9 cellular contexts compared by ENCODE assay signal in the genomic region with DNA sequence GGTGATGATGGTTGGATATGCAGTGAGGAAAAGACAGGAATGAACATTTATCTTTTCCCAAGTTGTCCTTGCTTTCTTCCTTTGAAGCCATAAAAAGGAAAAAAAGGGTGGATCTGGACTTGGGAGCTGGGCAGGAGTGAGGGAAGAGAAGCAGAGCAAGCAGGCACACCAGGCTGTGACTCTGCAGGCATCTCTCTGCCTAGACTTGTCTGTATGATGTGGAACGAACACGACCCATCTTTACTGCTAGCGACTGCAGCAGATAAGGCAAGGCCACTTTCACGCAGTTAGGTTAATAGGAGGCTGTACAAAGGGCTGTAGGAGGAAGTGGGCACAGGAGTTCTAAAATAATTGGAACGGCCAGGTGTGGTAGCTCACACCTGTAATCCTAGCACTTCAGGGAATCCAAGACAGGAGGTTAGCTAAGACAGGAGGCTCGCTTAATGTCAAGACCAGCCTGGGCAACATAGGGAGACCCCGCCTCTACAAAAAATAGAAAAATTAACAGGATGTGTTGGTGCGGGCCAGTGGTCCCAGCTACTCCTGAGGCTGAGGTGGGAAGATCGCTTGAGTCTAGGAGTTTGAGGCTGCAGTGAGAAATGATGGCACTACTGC. TPM values are rescaled to one million over a fixed set of nuclear protein-coding genes. Genes with fewer than 3 reads are reported as not detected.
DNase-seq lines count a peak whose midpoint lies in the region; ATAC-seq and TF ChIP-seq lines count a peak whose summit lies in the region.
"Had no signal": no experiment of that assay in that cellular context is flagged by ENCODE, and none has a peak within 500 bp of the region (broad histone marks: within the 10 kb centered on the region; RNA-seq: fewer than 3 reads in every experiment).

No MANE protein-coding gene starts in this region.

- TF ChIP-seq CTCF in mucosa of descending colon (IDR thresholded peaks at IDR 0.05), result no peak

- intact Hi-C loops in mucosa of descending colon (cut with DNase I, micrococcal nuclease), result no loop called here

- peaks cover 0 to 21% (median 7%) of the 10 kb centered on the region in 3 donors for H3K36me3 Mint-ChIP-seq in CD8-positive, alpha-beta memory T cell
- no peaks in the 10 kb centered on the region for H3K36me3 Mint-ChIP-seq in IgD-negative memory B cell
- peaks cover 17% of the 10 kb centered on the region for H3K36me3 Mint-ChIP-seq in activated naive CD8-positive, alpha-beta T cell treated with anti-CD3 and anti-CD28 coated beads, Interleukin-2, amount 50 U/mL, for 24 hours (ENCODE audit: low read depth)
- H3K36me3 Mint-ChIP-seq in natural killer cell treated with Interleukin-12 subunit alpha and Interleukin-12 subunit beta and Interleukin-15 and Interleukin-18, amount 100 ng/mL, for 72 hours, result peaks cover 13% of the 10 kb centered on the region

- CTCF ChIA-PET in CD8-positive, alpha-beta memory T cell (lab: Charles Lee), result interaction anchor here (0.9 to 1.6 kb wide), 4 partner anchors 26 to 331 kb away, joined by 3 to 10 read pairs (median 4); no protein-coding TSS in a partner anchor

- DNase-seq in CD8-positive, alpha-beta memory T cell, result no peak
- no peak for DNase-seq in activated naive CD8-positive, alpha-beta T cell treated with anti-CD3 and anti-CD28 coated beads, Interleukin-2, amount 50 U/mL, for 24 hours
- no peak for DNase-seq in natural killer cell treated with Interleukin-12 subunit alpha and Interleukin-12 subunit beta and Interleukin-15 and Interleukin-18, amount 100 ng/mL, for 72 hours (ENCODE audit: low spot score)
- no peak for DNase-seq in cerebellum (ENCODE audit: low spot score)
- DNase-seq in NCI-H2029 treated with DMSO at 0.1 percent for 48 hours (lab: John Stamatoyannopoulos, UW), result no peak
- no peak for DNase-seq in mucosa of descending colon
- DNase-seq in NCI-H345 treated with DMSO at 0.1 percent for 48 hours (lab: John Stamatoyannopoulos, UW; ENCODE audit: unreplicated experiment), result no peak

- H3K4me1 ChIP-seq in CD8-positive, alpha-beta memory T cell (ENCODE audit: insufficient read depth, low read length), result peaks cover 40% of the 10 kb centered on the region
- peaks cover 15% of the 10 kb centered on the region for H3K4me1 ChIP-seq in mucosa of descending colon (ENCODE audit: low read depth)

- no peaks in the 10 kb centered on the region for H3K27me3 ChIP-seq in CD8-positive, alpha-beta memory T cell (ENCODE audit: insufficient read depth, low read length, poor library complexity, severe bottlenecking)
- H3K27me3 ChIP-seq: heart left ventricle had no signal

- no peaks in the 10 kb centered on the region for H3K9me3 ChIP-seq in CD8-positive, alpha-beta memory T cell (ENCODE audit: low read length)
- peaks cover 6% of the 10 kb centered on the region for H3K9me3 ChIP-seq in mucosa of descending colon

- ATAC-seq in activated naive CD8-positive, alpha-beta T cell treated with anti-CD3 and anti-CD28 coated beads, Interleukin-2, amount 50 U/mL, for 24 hours, result no peak
- no peak for ATAC-seq in natural killer cell treated with Interleukin-12 subunit alpha and Interleukin-12 subunit beta and Interleukin-15 and Interleukin-18, amount 100 ng/mL, for 72 hours
- no peak for ATAC-seq in mucosa of descending colon

- H3K4me1 Mint-ChIP-seq in CD8-positive, alpha-beta memory T cell, result peaks cover 35 to 47% (median 46%) of the 10 kb centered on the region in 3 donors
- peaks cover 21 to 22% (median 21%) of the 10 kb centered on the region in 3 donors for H3K4me1 Mint-ChIP-seq in IgD-negative memory B cell
- H3K4me1 Mint-ChIP-seq in activated naive CD8-positive, alpha-beta T cell treated with anti-CD3 and anti-CD28 coated beads, Interleukin-2, amount 50 U/mL, for 24 hours, result peaks cover 37% of the 10 kb centered on the region
- H3K4me1 Mint-ChIP-seq in natural killer cell treated with Interleukin-12 subunit alpha and Interleukin-12 subunit beta and Interleukin-15 and Interleukin-18, amount 100 ng/mL, for 72 hours (ENCODE audit: low read depth in 2 of 2), result peaks cover 23 to 30% of the 10 kb centered on the region in 2 donors

- no peak overlapping the region for H3K27ac ChIP-seq in CD8-positive, alpha-beta memory T cell (ENCODE audit: low read depth, low read length)

- H3K27me3 Mint-ChIP-seq in CD8-positive, alpha-beta memory T cell, result peaks cover 7 to 18% of the 10 kb centered on the region in 2 donors
- H3K27me3 Mint-ChIP-seq in IgD-negative memory B cell, result peaks cover 10% of the 10 kb centered on the region
- H3K27me3 Mint-ChIP-seq in activated naive CD8-positive, alpha-beta T cell treated with anti-CD3 and anti-CD28 coated beads, Interleukin-2, amount 50 U/mL, for 24 hours, result no peaks in the 10 kb centered on the region
- H3K27me3 Mint-ChIP-seq in natural killer cell treated with Interleukin-12 subunit alpha and Interleukin-12 subunit beta and Interleukin-15 and Interleukin-18, amount 100 ng/mL, for 72 hours, result peaks cover 5 to 7% of the 10 kb centered on the region in 2 donors

- H3K27ac Mint-ChIP-seq in CD8-positive, alpha-beta memory T cell, result peak overlapping the region in 6 of 8 donors; percentile 23 to 99 (median 88)
- H3K27ac Mint-ChIP-seq in IgD-negative memory B cell, result peak overlapping the region in 2 of 3 donors; percentile 50 to 90
- peak overlapping the region; percentile 81 for H3K27ac Mint-ChIP-seq in activated naive CD8-positive, alpha-beta T cell treated with anti-CD3 and anti-CD28 coated beads, Interleukin-2, amount 50 U/mL, for 24 hours
- peak overlapping the region; percentile 73 to 82 for H3K27ac Mint-ChIP-seq in natural killer cell treated with Interleukin-12 subunit alpha and Interleukin-12 subunit beta and Interleukin-15 and Interleukin-18, amount 100 ng/mL, for 72 hours

- peaks cover 3 to 14% (median 8%) of the 10 kb centered on the region in 5 donors for H3K9me3 Mint-ChIP-seq in CD8-positive, alpha-beta memory T cell
- peaks cover 2 to 5% (median 3%) of the 10 kb centered on the region in 3 donors for H3K9me3 Mint-ChIP-seq in IgD-negative memory B cell
- H3K9me3 Mint-ChIP-seq in activated naive CD8-positive, alpha-beta T cell treated with anti-CD3 and anti-CD28 coated beads, Interleukin-2, amount 50 U/mL, for 24 hours, result peaks cover 12% of the 10 kb centered on the region
- H3K9me3 Mint-ChIP-seq in natural killer cell treated with Interleukin-12 subunit alpha and Interleukin-12 subunit beta and Interleukin-15 and Interleukin-18, amount 100 ng/mL, for 72 hours, result no peaks in the 10 kb centered on the region

- no peak overlapping the region for H3K4me3 ChIP-seq in CD8-positive, alpha-beta memory T cell (ENCODE audit: low read length)
- H3K4me3 ChIP-seq in mucosa of descending colon, result no peak overlapping the region

- no peaks in the 10 kb centered on the region for H3K36me3 ChIP-seq in CD8-positive, alpha-beta memory T cell (ENCODE audit: insufficient read depth, low read length)
- no peaks in the 10 kb centered on the region for H3K36me3 ChIP-seq in mucosa of descending colon (ENCODE audit: low read depth)
- H3K36me3 ChIP-seq: heart left ventricle had no signal

- peak overlapping the region; percentile 27 to 97 (median 89) for H3K4me3 Mint-ChIP-seq in CD8-positive, alpha-beta memory T cell
- peak overlapping the region; percentile 54 to 97 (median 88) for H3K4me3 Mint-ChIP-seq in IgD-negative memory B cell
- peak overlapping the region; percentile 79 for H3K4me3 Mint-ChIP-seq in activated naive CD8-positive, alpha-beta T cell treated with anti-CD3 and anti-CD28 coated beads, Interleukin-2, amount 50 U/mL, for 24 hours
- peak overlapping the region; percentile 91 for H3K4me3 Mint-ChIP-seq in natural killer cell treated with Interleukin-12 subunit alpha and Interleukin-12 subunit beta and Interleukin-15 and Interleukin-18, amount 100 ng/mL, for 72 hours

- POLR2A ChIA-PET in CD8-positive, alpha-beta memory T cell (lab: Charles Lee), result interaction anchor here (0.7 to 1.3 kb wide), 2 partner anchors 98 to 335 kb away, joined by 5 read pairs; a partner anchor contains a TSS

RNA-seq across cellular contexts. Expression of a gene that starts 1.0 kb away (rescaled TPM):
- 10 to 100 TPM; 71.6 to 76.9 TPM for total RNA-seq in CD8-positive, alpha-beta memory T cell
- polyA plus RNA-seq in CD8-positive, alpha-beta memory T cell, result 35.6 TPM
- 9.8 TPM for polyA plus RNA-seq in IgD-negative memory B cell
- 10 to 100 TPM; 63.1 to 64.0 TPM for total RNA-seq in natural killer cell treated with Interleukin-12 subunit alpha and Interleukin-12 subunit beta and Interleukin-15 and Interleukin-18, amount 100 ng/mL, for 72 hours
- 76.6 TPM for total RNA-seq in cerebellum
- total RNA-seq in mucosa of descending colon, result 10 to 100 TPM; 40.0 to 65.5 (median 43.4) TPM
